14 cellular contexts compared by ENCODE assay signal in genomic region chr6:48978016-48978415, GRCh38.
"Had no signal": no experiment of that assay in that cellular context is flagged by ENCODE, and none has a peak within 500 bp of the region (broad histone marks: within the 10 kb centered on the region; RNA-seq: fewer than 3 reads in every experiment).

No MANE protein-coding gene starts in this region.

- H3K36me3 ChIP-seq: colonic mucosa, left ventricle myocardium inferior, right lobe of liver had no signal

- H3K4me1 ChIP-seq: colonic mucosa, left ventricle myocardium inferior, psoas muscle, right lobe of liver had no signal

- H3K27me3 ChIP-seq: colonic mucosa, right lobe of liver had no signal

- H3K9me3 ChIP-seq: colonic mucosa, left ventricle myocardium inferior, psoas muscle, right lobe of liver had no signal

- H3K27ac ChIP-seq: colonic mucosa, left ventricle myocardium inferior, psoas muscle, right lobe of liver had no signal

- ATAC-seq: psoas muscle, right lobe of liver, T-helper 17 cell had no signal

- DNase-seq: activated B cell treated with CpG ODN at 0.5 μM for 24 hours; activated CD4-positive, alpha-beta T cell treated with anti-CD3 and anti-CD28 coated beads, Interleukin-2, amount 10 ng/mL, durations not matched to agents 24 days and 14 days; activated naive CD4-positive, alpha-beta T cell; caudate nucleus; colonic mucosa; effector CD4-positive, alpha-beta T cell; head of caudate nucleus; kidney; left ventricle myocardium inferior; nephron progenitor cell; psoas muscle; right lobe of liver; stimulated activated naive CD4-positive, alpha-beta T cell; T-helper 17 cell had no signal

- H3K4me3 ChIP-seq: colonic mucosa, left ventricle myocardium inferior, psoas muscle, right lobe of liver had no signal
